Comparison of ENCODE assay signal across 26 cellular contexts in genomic region chr16:89746043-89746442, GRCh38.
"Had no signal": no experiment of that assay in that cellular context is flagged by ENCODE, and none has a peak within 500 bp of the region (broad histone marks: within the 10 kb centered on the region; RNA-seq: fewer than 3 reads in every experiment).

No MANE protein-coding gene starts in this region.

- H3K27me3 Mint-ChIP-seq: activated CD4-positive, alpha-beta T cell treated with anti-CD3 and anti-CD28 coated beads for 36 hours; activated CD8-positive, alpha-beta memory T cell treated with anti-CD3 and anti-CD28 coated beads, Interleukin-2, amount 10 ng/mL, durations not matched to agents 7 days and 5 days; activated naive CD8-positive, alpha-beta T cell treated with anti-CD3 and anti-CD28 coated beads, Interleukin-2, amount 10 ng/mL, durations not matched to agents 7 days and 5 days; central memory CD8-positive, alpha-beta T cell; natural killer cell treated with Interleukin-12 subunit alpha and Interleukin-12 subunit beta and Interleukin-15 and Interleukin-18, amount 100 ng/mL, for 72 hours had no signal

- H3K4me1 Mint-ChIP-seq: activated CD8-positive, alpha-beta memory T cell treated with anti-CD3 and anti-CD28 coated beads, Interleukin-2, amount 10 ng/mL, durations not matched to agents 7 days and 5 days had no signal

- DNase-seq: activated CD4-positive, alpha-beta T cell treated with anti-CD3 and anti-CD28 coated beads for 36 hours; activated CD4-positive, CD25-positive, alpha-beta regulatory T cell; activated CD8-positive, alpha-beta memory T cell treated with anti-CD3 and anti-CD28 coated beads, Interleukin-2, amount 10 ng/mL, durations not matched to agents 7 days and 5 days; activated CD8-positive, alpha-beta T cell treated with anti-CD3 and anti-CD28 coated beads, Interleukin-2, amount 10 ng/mL, durations not matched to agents 7 days and 5 days; activated naive CD4-positive, alpha-beta T cell; activated naive CD8-positive, alpha-beta T cell treated with anti-CD3 and anti-CD28 coated beads, Interleukin-2, amount 10 ng/mL, durations not matched to agents 7 days and 5 days; activated T-cell treated with anti-CD3 and anti-CD28 coated beads, Interleukin-2, amount 50 U/mL, for 48 hours; amniotic stem cell; dermis blood vessel endothelial cell; effector CD8-positive, alpha-beta T cell; esophagus squamous epithelium; foreskin melanocyte; left ventricle myocardium inferior; mesendoderm; stimulated activated CD4-positive, alpha-beta T cell treated with anti-CD3 and anti-CD28 coated beads, Interleukin-12 subunit alpha, Interleukin-12 subunit beta, amount 100 ng/mL, for 4 hours; stimulated activated CD4-positive, alpha-beta T cell treated with anti-CD3 and anti-CD28 coated beads, Interleukin-4, amount 100 ng/mL, for 1 hour; stimulated activated naive CD8-positive, alpha-beta T cell treated with anti-CD3 and anti-CD28 coated beads, Interleukin-15, Interleukin-2, amounts not matched to agents 100 U/mL and 50 U/mL, for 24 hours; T-helper 1 cell; upper lobe of left lung had no signal

- H3K27ac Mint-ChIP-seq: activated CD4-positive, alpha-beta T cell treated with anti-CD3 and anti-CD28 coated beads for 36 hours; activated CD8-positive, alpha-beta memory T cell treated with anti-CD3 and anti-CD28 coated beads, Interleukin-2, amount 10 ng/mL, durations not matched to agents 7 days and 5 days; activated CD8-positive, alpha-beta T cell treated with anti-CD3 and anti-CD28 coated beads, Interleukin-2, amount 10 ng/mL, durations not matched to agents 7 days and 5 days; natural killer cell treated with Interleukin-12 subunit alpha and Interleukin-12 subunit beta and Interleukin-15 and Interleukin-18, amount 100 ng/mL, for 72 hours; T-helper 2 cell treated with Interferon-gamma antibody and Interleukin-4, amounts not matched to agents 5 μg/mL and 100 μg/mL, for 36 hours had no signal

- H3K9me3 Mint-ChIP-seq: activated naive CD8-positive, alpha-beta T cell treated with anti-CD3 and anti-CD28 coated beads, Interleukin-2, amount 10 ng/mL, durations not matched to agents 7 days and 5 days; central memory CD8-positive, alpha-beta T cell; natural killer cell treated with Interleukin-12 subunit alpha and Interleukin-12 subunit beta and Interleukin-15 and Interleukin-18, amount 100 ng/mL, for 72 hours; T-helper 2 cell treated with Interferon-gamma antibody and Interleukin-4, amounts not matched to agents 5 μg/mL and 100 μg/mL, for 36 hours had no signal

- H3K27ac ChIP-seq: breast epithelium, epithelial cell of prostate, esophagus squamous epithelium, left ventricle myocardium inferior, skin epidermis, upper lobe of left lung, vagina had no signal

- H3K4me3 Mint-ChIP-seq: activated CD4-positive, alpha-beta T cell treated with anti-CD3 and anti-CD28 coated beads for 36 hours; activated CD8-positive, alpha-beta memory T cell treated with anti-CD3 and anti-CD28 coated beads, Interleukin-2, amount 10 ng/mL, durations not matched to agents 7 days and 5 days; activated CD8-positive, alpha-beta T cell treated with anti-CD3 and anti-CD28 coated beads, Interleukin-2, amount 10 ng/mL, durations not matched to agents 7 days and 5 days; activated naive CD8-positive, alpha-beta T cell treated with anti-CD3 and anti-CD28 coated beads, Interleukin-2, amount 10 ng/mL, durations not matched to agents 7 days and 5 days; central memory CD8-positive, alpha-beta T cell; natural killer cell treated with Interleukin-12 subunit alpha and Interleukin-12 subunit beta and Interleukin-15 and Interleukin-18, amount 100 ng/mL, for 72 hours; T-helper 2 cell treated with Interferon-gamma antibody and Interleukin-4, amounts not matched to agents 5 μg/mL and 100 μg/mL, for 36 hours had no signal
